Comparison of ENCODE assay signal across 6 cellular contexts in genomic region chr1:89042491-89042890, GRCh38. TPM values are rescaled to one million over a fixed set of nuclear protein-coding genes. Genes with fewer than 3 reads are reported as not detected.
"Had no signal": no experiment of that assay in that cellular context is flagged by ENCODE, and none has a peak within 500 bp of the region (broad histone marks: within the 10 kb centered on the region; RNA-seq: fewer than 3 reads in every experiment).

No MANE protein-coding gene starts in this region.

- H3K27ac Mint-ChIP-seq: IgD-negative memory B cell had no signal

- H3K4me3 ChIP-seq: K562 had no signal

- H3K27me3 Mint-ChIP-seq: IgD-negative memory B cell had no signal

- ATAC-seq: HepG2, K562 had no signal

- H3K27ac ChIP-seq: HL-60 had no signal

- DNase-seq: IMR-90, KBM-7 had no signal

RNA-seq across cellular contexts. Expression of gene GBP1, which starts 22.5 kb away (rescaled TPM):
- total RNA-seq: K562 had no signal
- polyA plus RNA-seq: K562 had no signal
